In genomic region chr18:48966523-48966922, GRCh38 we compare ENCODE assay signal across 29 cellular contexts.
"Had no signal": no experiment of that assay in that cellular context is flagged by ENCODE, and none has a peak within 500 bp of the region (broad histone marks: within the 10 kb centered on the region; RNA-seq: fewer than 3 reads in every experiment).

No MANE protein-coding gene starts in this region.

- H3K36me3 ChIP-seq: ascending aorta had no signal

- FAIRE-seq: colon, TTC549 had no signal

- H3K27me3 ChIP-seq: ascending aorta had no signal

- H3K27ac ChIP-seq: ascending aorta, VCaP had no signal

- H3K4me3 ChIP-seq: ascending aorta had no signal

- DNase-seq: activated B cell treated with CpG ODN at 0.5 μM for 24 hours; activated CD4-positive, alpha-beta memory T cell treated with anti-CD3 and anti-CD28 coated beads for 36 hours; activated CD4-positive, alpha-beta T cell treated with anti-CD3 and anti-CD28 coated beads for 4 hours; activated CD4-positive, alpha-beta T cell treated with anti-CD3 and anti-CD28 coated beads, Interleukin-2, amount 10 ng/mL, durations not matched to agents 24 days and 14 days; activated CD4-positive, alpha-beta T cell treated with anti-CD3 and anti-CD28 coated beads, Interleukin-2, amount 50 U/mL, for 1 hour; activated CD4-positive, alpha-beta T cell treated with anti-CD3 and anti-CD28 coated beads, Interleukin-2, amount 50 U/mL, for 4 hours; activated CD8-positive, alpha-beta memory T cell treated with anti-CD3 and anti-CD28 coated beads, Interleukin-2, amount 50 U/mL, for 4 hours; activated CD8-positive, alpha-beta T cell treated with anti-CD3 and anti-CD28 coated beads for 36 hours; activated effector memory CD4-positive, alpha-beta T cell treated with anti-CD3 and anti-CD28 coated beads, Interleukin-2, amount 50 U/mL, for 16 hours; activated gamma-delta T cell treated with Interleukin-2 at 50 U/mL for 16 hours; activated naive CD4-positive, alpha-beta T cell; activated naive CD4-positive, alpha-beta T cell treated with anti-CD3 and anti-CD28 coated beads, Interleukin-2, amount 10 ng/mL, durations not matched to agents 7 days and 5 days; activated naive CD8-positive, alpha-beta T cell treated with anti-CD3 and anti-CD28 coated beads, Interleukin-2, amount 10 ng/mL, durations not matched to agents 7 days and 5 days; activated naive CD8-positive, alpha-beta T cell treated with anti-CD3 and anti-CD28 coated beads, Interleukin-2, amount 50 U/mL, for 24 hours; activated T-cell treated with anti-CD3 and anti-CD28 coated beads for 4 hours; activated T-cell treated with anti-CD3 and anti-CD28 coated beads, Interleukin-2, amount 50 U/mL, for 1 hour; activated T-cell treated with anti-CD3 and anti-CD28 coated beads, Interleukin-2, amount 50 U/mL, for 4 hours; activated T-cell treated with anti-CD3 and anti-CD28 coated beads, Interleukin-2, amount 50 U/mL, for 72 hours; amygdala; anterior cingulate cortex; central memory CD4-positive, alpha-beta T cell; T-helper 1 cell; T-helper 2 cell; T-helper 9 cell had no signal

- H3K9me3 ChIP-seq: ascending aorta had no signal

- ATAC-seq: activated CD8-positive, alpha-beta T cell treated with anti-CD3 and anti-CD28 coated beads for 36 hours; activated naive CD8-positive, alpha-beta T cell treated with anti-CD3 and anti-CD28 coated beads, Interleukin-2, amount 50 U/mL, for 24 hours; activated T-cell treated with anti-CD3 and anti-CD28 coated beads, Interleukin-2, amount 50 U/mL, for 4 hours; activated T-cell treated with anti-CD3 and anti-CD28 coated beads, Interleukin-2, amount 50 U/mL, for 72 hours; activated T-helper 17 cell treated with anti-CD3 and anti-CD28 coated beads, Interleukin-2, amount 50 U/mL, for 72 hours had no signal
